ENCODE assay signal across 15 cellular contexts in the genomic region with DNA sequence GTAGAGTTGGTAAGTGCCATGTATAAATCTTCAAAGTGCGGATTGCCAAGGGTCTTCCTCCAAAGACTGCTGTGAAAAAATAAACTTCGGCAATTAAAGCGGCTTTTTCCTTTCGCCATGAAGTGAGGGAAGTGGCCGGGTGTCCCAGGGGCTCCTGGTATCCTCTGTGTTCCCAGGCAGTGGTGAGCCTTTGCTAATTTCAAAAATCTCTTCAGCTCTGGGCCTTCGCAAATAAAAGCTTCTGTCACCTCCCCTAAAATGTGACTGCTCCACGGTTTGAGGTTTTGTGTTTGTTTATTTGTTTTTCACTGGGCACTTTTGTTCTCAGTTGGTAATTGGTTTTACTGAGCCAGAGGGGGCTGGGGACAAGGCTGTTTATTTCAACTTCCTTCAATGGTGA.
"Had no signal": no experiment of that assay in that cellular context is flagged by ENCODE, and none has a peak within 500 bp of the region (broad histone marks: within the 10 kb centered on the region; RNA-seq: fewer than 3 reads in every experiment).

No MANE protein-coding gene starts in this region.

- DNase-seq: activated CD4-positive, alpha-beta T cell treated with anti-CD3 and anti-CD28 coated beads for 36 hours; activated CD4-positive, alpha-beta T cell treated with anti-CD3 and anti-CD28 coated beads, Interleukin-2, amount 50 U/mL, for 48 hours; activated naive CD4-positive, alpha-beta T cell treated with anti-CD3 and anti-CD28 coated beads for 36 hours; brain microvascular endothelial cell; central memory CD4-positive, alpha-beta T cell; heart left ventricle; left ventricle myocardium inferior; mammary epithelial cell; pancreas; stimulated activated CD8-positive, alpha-beta memory T cell treated with anti-CD3 and anti-CD28 coated beads, Interleukin-4, amount 100 ng/mL, for 48 hours; stimulated activated naive CD4-positive, alpha-beta T cell; SW 1271; T-helper 2 cell; upper lobe of right lung had no signal

- H3K27ac ChIP-seq: brain microvascular endothelial cell, coronary artery, heart left ventricle, left ventricle myocardium inferior, pancreas, upper lobe of right lung had no signal

- H3K36me3 ChIP-seq: brain microvascular endothelial cell, heart left ventricle, left ventricle myocardium inferior, pancreas, upper lobe of right lung had no signal

- H3K9me3 ChIP-seq: heart left ventricle, pancreas, upper lobe of right lung had no signal

- H3K27me3 ChIP-seq: brain microvascular endothelial cell, pancreas, upper lobe of right lung had no signal

- H3K4me1 ChIP-seq: heart left ventricle, left ventricle myocardium inferior, pancreas, upper lobe of right lung had no signal

- H3K4me3 ChIP-seq: coronary artery, heart left ventricle, left ventricle myocardium inferior, pancreas, upper lobe of right lung had no signal
